In the genomic region with DNA sequence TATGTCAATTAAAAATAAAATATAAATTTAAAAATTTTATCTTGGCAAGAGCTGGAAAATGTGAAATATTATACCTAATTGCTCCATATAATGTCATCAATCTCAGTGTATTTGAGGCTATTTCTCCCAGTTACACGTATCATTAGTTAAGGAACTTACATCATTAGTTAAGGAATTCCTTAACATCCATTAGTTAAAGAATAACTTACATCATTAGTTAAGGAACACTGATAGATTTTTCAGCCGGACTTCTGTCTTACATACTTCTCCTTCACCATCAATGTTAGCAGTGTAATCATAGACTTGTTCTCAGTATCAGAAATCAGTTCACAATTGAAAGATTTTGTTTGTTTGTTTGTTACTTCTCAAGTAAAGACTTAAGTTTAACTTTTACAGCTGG, we compare ENCODE assay signal across 31 cellular contexts.
"Had no signal": no experiment of that assay in that cellular context is flagged by ENCODE, and none has a peak within 500 bp of the region (broad histone marks: within the 10 kb centered on the region; RNA-seq: fewer than 3 reads in every experiment).

No MANE protein-coding gene starts in this region.

- H3K27ac ChIP-seq: ascending aorta, cardiac muscle cell, WERI-Rb-1 had no signal

- H3K27me3 ChIP-seq: ascending aorta, cardiac muscle cell had no signal

- H3K36me3 ChIP-seq: ascending aorta, cardiac muscle cell, WERI-Rb-1 had no signal

- H3K9me3 ChIP-seq: ascending aorta had no signal

- H3K4me3 ChIP-seq: ascending aorta, cardiac muscle cell had no signal

- DNase-seq: activated CD4-positive, alpha-beta memory T cell treated with anti-CD3 and anti-CD28 coated beads, Interleukin-2, amount 10 ng/mL, durations not matched to agents 7 days and 5 days; activated CD4-positive, alpha-beta T cell treated with anti-CD3 and anti-CD28 coated beads for 1 hour; activated CD4-positive, alpha-beta T cell treated with anti-CD3 and anti-CD28 coated beads for 36 hours; activated CD4-positive, alpha-beta T cell treated with anti-CD3 and anti-CD28 coated beads for 48 hours; activated CD4-positive, alpha-beta T cell treated with anti-CD3 and anti-CD28 coated beads, Interleukin-2, amount 10 ng/mL, durations not matched to agents 7 days and 5 days; activated CD4-positive, alpha-beta T cell treated with anti-CD3 and anti-CD28 coated beads, Interleukin-2, amount 50 U/mL, for 48 hours; activated CD4-positive, CD25-positive, alpha-beta regulatory T cell; activated CD8-positive, alpha-beta memory T cell treated with anti-CD3 and anti-CD28 coated beads for 24 hours; activated CD8-positive, alpha-beta memory T cell treated with anti-CD3 and anti-CD28 coated beads, Interleukin-2, amount 10 ng/mL, durations not matched to agents 7 days and 5 days; activated CD8-positive, alpha-beta memory T cell treated with anti-CD3 and anti-CD28 coated beads, Interleukin-2, amount 50 U/mL, for 48 hours; activated CD8-positive, alpha-beta T cell treated with anti-CD3 and anti-CD28 coated beads, Interleukin-2, amount 10 ng/mL, durations not matched to agents 7 days and 5 days; activated effector memory CD4-positive, alpha-beta T cell treated with Interleukin-2 at 50 U/mL for 16 hours; activated gamma-delta T cell; activated naive CD4-positive, alpha-beta T cell treated with anti-CD3 and anti-CD28 coated beads, Interleukin-2, amount 10 ng/mL, durations not matched to agents 7 days and 5 days; activated naive CD4-positive, alpha-beta T cell treated with Interleukin-2 at 50 U/mL for 16 hours; activated naive CD8-positive, alpha-beta T cell treated with anti-CD3 and anti-CD28 coated beads, Interleukin-2, amount 10 ng/mL, durations not matched to agents 7 days and 5 days; activated naive CD8-positive, alpha-beta T cell treated with anti-CD3 and anti-CD28 coated beads, Interleukin-2, amount 50 U/mL, for 24 hours; activated T-cell treated with anti-CD3 and anti-CD28 coated beads, Interleukin-2, amount 50 U/mL, for 24 hours; activated T-cell treated with anti-CD3 and anti-CD28 coated beads, Interleukin-2, amount 50 U/mL, for 48 hours; amygdala; anterior cingulate cortex; caudate nucleus; SW 1271; T-helper 1 cell; T-helper 2 cell; T-helper 9 cell; WERI-Rb-1 had no signal

- ATAC-seq: activated CD4-positive, alpha-beta T cell treated with anti-CD3 and anti-CD28 coated beads for 36 hours; activated CD4-positive, CD25-positive, alpha-beta regulatory T cell treated with anti-CD3 and anti-CD28 coated beads, Interleukin-2, amount 50 U/mL, for 24 hours; activated CD8-positive, alpha-beta memory T cell treated with anti-CD3 and anti-CD28 coated beads, Interleukin-2, amount 10 ng/mL, durations not matched to agents 7 days and 5 days; activated CD8-positive, alpha-beta T cell treated with anti-CD3 and anti-CD28 coated beads, Interleukin-2, amount 10 ng/mL, durations not matched to agents 7 days and 5 days; activated naive CD8-positive, alpha-beta T cell treated with anti-CD3 and anti-CD28 coated beads, Interleukin-2, amount 50 U/mL, for 24 hours; WTC11 had no signal

- H3K4me1 ChIP-seq: ascending aorta had no signal
